ENCODE assay signal across 14 cellular contexts in the genomic region with DNA sequence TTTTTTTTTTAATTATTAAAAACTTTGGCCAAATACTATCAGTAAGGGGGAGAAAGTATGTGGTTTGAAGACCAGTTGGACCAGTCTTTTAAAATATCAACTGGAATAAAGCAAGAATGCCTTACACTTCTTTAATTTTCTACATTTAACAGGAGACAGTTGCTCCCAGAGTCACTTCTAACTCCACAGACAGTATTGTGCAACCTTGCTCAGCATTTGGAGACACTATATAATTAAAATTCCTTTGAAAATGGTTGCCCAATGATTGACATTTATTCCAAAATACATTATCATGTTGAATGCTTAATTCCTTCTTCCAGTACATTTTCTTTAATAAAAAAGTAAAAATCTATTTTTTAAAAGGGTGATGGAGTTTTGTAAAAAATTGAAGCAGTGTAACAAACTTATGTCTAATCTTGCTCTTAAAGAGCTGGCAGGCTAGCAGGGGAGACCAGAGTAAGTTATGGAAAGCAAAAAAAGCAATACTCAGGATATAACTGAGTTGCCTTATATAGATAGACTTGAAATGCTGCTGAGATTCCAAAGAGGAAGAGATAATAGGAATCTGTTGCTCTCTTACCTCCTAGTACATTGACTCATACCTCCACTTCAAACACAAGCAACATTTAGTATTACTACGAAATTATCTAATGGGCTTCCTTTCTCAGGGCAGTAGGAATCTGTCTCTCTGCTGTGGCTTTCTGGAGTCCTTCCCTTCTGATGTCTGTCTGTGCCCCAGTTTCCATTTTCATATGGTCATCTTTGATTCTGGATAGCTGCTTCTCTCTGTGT.
DNase-seq lines count a peak whose midpoint lies in the region; ATAC-seq and TF ChIP-seq lines count a peak whose summit lies in the region.
"Had no signal": no experiment of that assay in that cellular context is flagged by ENCODE, and none has a peak within 500 bp of the region (broad histone marks: within the 10 kb centered on the region; RNA-seq: fewer than 3 reads in every experiment).

No MANE protein-coding gene starts in this region.

- H3K4me1 Mint-ChIP-seq in MCF 10A (ENCODE audit: insufficient read depth, unreplicated experiment) (peaks cover 16% of the 10 kb centered on the region), mesothelial cell of epicardium (peaks cover 75% of the 10 kb centered on the region), H9 (peaks cover 6 to 9% of the 10 kb centered on the region in 2 experiments; a peak in 3 of 4 replicates)

- H2BK15ac ChIP-seq in H9 (ENCODE audit: low read depth, low read length) = no peak overlapping the region

- H3K36me3 Mint-ChIP-seq in MCF 10A (ENCODE audit: insufficient read depth, unreplicated experiment) (no peaks in the 10 kb centered on the region), mesothelial cell of epicardium (no peaks in the 10 kb centered on the region), H9 (ENCODE audit: insufficient read depth in 1 of 3, low read depth in 3 of 3) (no peaks in the 10 kb centered on the region)

- H3K4me2 ChIP-seq in H9 (ENCODE audit: insufficient read depth, insufficient read length, low read length) = no peak overlapping the region

- no TSS peak for BruUV-seq in MCF 10A (replicated peaks; lab: Mats Ljungman, UMichigan)

- TF ChIP-seq CTCF in MCF 10A (IDR thresholded peaks at IDR 0.05; ENCODE audit: unreplicated experiment) (no peak), breast epithelium (IDR thresholded peaks at IDR 0.05) (no peak), fibroblast of the aortic adventitia (IDR thresholded peaks at IDR 0.05; ENCODE audit: insufficient read depth, low read length) (no peak), mesothelial cell of epicardium (IDR thresholded peaks at IDR 0.05; ENCODE audit: unreplicated experiment) (no peak), upper lobe of right lung (IDR thresholded peaks at IDR 0.05) (no peak), H9 (conservative IDR thresholded peaks at IDR 0.05) (no peak)

- no peak overlapping the region for H3K18ac ChIP-seq in H9 (ENCODE audit: insufficient read length, low read depth, low read length)

- no peak overlapping the region for H3T11ph ChIP-seq in H9 (ENCODE audit: low read length)

- H4K20me1 ChIP-seq in H9 (ENCODE audit: control insufficient read depth, insufficient read depth, insufficient read length) = no peaks in the 10 kb centered on the region

- no peak overlapping the region for H3K4ac ChIP-seq in H9 (ENCODE audit: low read depth, low read length)

- H3K4me3 Mint-ChIP-seq in MCF 10A (ENCODE audit: unreplicated experiment) (no peak overlapping the region), mesothelial cell of epicardium (no peak overlapping the region), H9 (no peak overlapping the region)
- H3K4me3 Mint-ChIP-seq: endodermal cell, nephron progenitor cell had no signal

- no peaks in the 10 kb centered on the region for H3K9me3 Mint-ChIP-seq in MCF 10A (ENCODE audit: unreplicated experiment)
- H3K9me3 Mint-ChIP-seq in mesothelial cell of epicardium = no peaks in the 10 kb centered on the region
- no peaks in the 10 kb centered on the region for H3K9me3 Mint-ChIP-seq in H9
- H3K9me3 Mint-ChIP-seq: endodermal cell, nephron progenitor cell had no signal

- no peaks in the 10 kb centered on the region for H3K79me2 ChIP-seq in H9 (ENCODE audit: insufficient read depth, low read length)

- H3K56ac ChIP-seq in H9 (ENCODE audit: insufficient read length, low read depth, low read length) = no peak overlapping the region

- no peak overlapping the region for H3K27ac Mint-ChIP-seq in MCF 10A (ENCODE audit: low read depth, unreplicated experiment)
- H3K27ac Mint-ChIP-seq in mesothelial cell of epicardium = peak overlapping the region; percentile 91
- no peak overlapping the region for H3K27ac Mint-ChIP-seq in H9

- DNase-seq in MCF 10A (ENCODE audit: unreplicated experiment) (peak; percentile 41), breast epithelium (ENCODE audit: low spot score in 2 of 2) (no peak), fibroblast of the aortic adventitia (ENCODE audit: low read depth) (peak; percentile 32), mesothelial cell of epicardium (ENCODE audit: low spot score in 2 of 2, unreplicated experiment in 2 of 2) (no peak), upper lobe of right lung (no peak), H9 (no peak), NCI-H510A (lab: John Stamatoyannopoulos, UW) (no peak), pons (ENCODE audit: low spot score) (no peak)
- DNase-seq: COR-L47; endodermal cell; NCI-H187; nephron progenitor cell; stimulated activated CD4-positive, alpha-beta T cell treated with anti-CD3 and anti-CD28 coated beads, Interleukin-12 subunit alpha, Interleukin-12 subunit beta, amount 100 ng/mL, for 4 hours had no signal

- H3K27me3 ChIP-seq in breast epithelium = no peaks in the 10 kb centered on the region
- H3K27me3 ChIP-seq in upper lobe of right lung = no peaks in the 10 kb centered on the region
- H3K27me3 ChIP-seq in H9 (ENCODE audit: insufficient read depth, low read length) = no peaks in the 10 kb centered on the region

- POLR2A ChIA-PET in MCF 10A (lab: Yijun Ruan, JAX) = interaction anchor here (0.6 to 1.1 kb wide), 4 partner anchors 8 to 150 kb away, joined by 3 to 4 read pairs (median 3); no protein-coding TSS in a partner anchor

- no peak overlapping the region for H2AFZ ChIP-seq in H9 (ENCODE audit: low read length)

- H3K4me1 ChIP-seq in breast epithelium (no peaks in the 10 kb centered on the region), upper lobe of right lung (peaks cover 24% of the 10 kb centered on the region), H9 (ENCODE audit: insufficient read depth, low read length) (0 out of 2 replicates have a peak, but pooled peaks cover 3% of the 10 kb centered on the region)

- no peaks in the 10 kb centered on the region for H3K36me3 ChIP-seq in breast epithelium
- no peaks in the 10 kb centered on the region for H3K36me3 ChIP-seq in upper lobe of right lung

- ATAC-seq in upper lobe of right lung = no peak
- ATAC-seq: left colon had no signal

- no peak overlapping the region for H2BK12ac ChIP-seq in H9 (ENCODE audit: insufficient read length, low read depth, low read length)

- no peak overlapping the region for H4K5ac ChIP-seq in H9 (ENCODE audit: insufficient read length, low read depth, low read length)

- H3K4me3 ChIP-seq in breast epithelium = no peak overlapping the region
- no peak overlapping the region for H3K4me3 ChIP-seq in fibroblast of the aortic adventitia (ENCODE audit: low read depth, low read length)
- no peak overlapping the region for H3K4me3 ChIP-seq in upper lobe of right lung

- intact Hi-C loops in MCF 10A (cut with micrococcal nuclease) = no loop called here
- intact Hi-C loops in breast epithelium (cut with DNase I; ENCODE audit: low total_unique reads) = no loop called here
- intact Hi-C loops in upper lobe of right lung (cut with DNase I) = no loop called here

- H4K91ac ChIP-seq in H9 (ENCODE audit: insufficient read length, low read depth, low read length) = no peak overlapping the region

- H3K27ac ChIP-seq in breast epithelium (peak overlapping the region in 1 of 2 donors; percentile 67), upper lobe of right lung (peak overlapping the region; percentile 2), H9 (ENCODE audit: insufficient read length, low read depth, low read length) (no peak overlapping the region)

- H3K14ac ChIP-seq in H9 (ENCODE audit: insufficient read depth, low read length) = no peak overlapping the region

- no peak overlapping the region for H2BK5ac ChIP-seq in H9 (ENCODE audit: insufficient read length, low read length)

- H2BK20ac ChIP-seq in H9 (ENCODE audit: low read depth, low read length, poor library complexity, severe bottlenecking) = no peak overlapping the region

- H2AK5ac ChIP-seq in H9 (ENCODE audit: insufficient read length, low read length) = no peak overlapping the region

- H3K23me2 ChIP-seq in H9 (ENCODE audit: insufficient read length, low read depth, low read length, poor library complexity, severe bottlenecking) = no peaks in the 10 kb centered on the region

- no peaks in the 10 kb centered on the region for H3K79me1 ChIP-seq in H9 (ENCODE audit: insufficient read depth, low read depth, low read length, poor library complexity, severe bottlenecking)

- H3K27me3 Mint-ChIP-seq in MCF 10A (ENCODE audit: insufficient read depth, unreplicated experiment) = no peaks in the 10 kb centered on the region
- no peaks in the 10 kb centered on the region for H3K27me3 Mint-ChIP-seq in mesothelial cell of epicardium (ENCODE audit: low read depth)
- H3K27me3 Mint-ChIP-seq in H9 (ENCODE audit: low read depth) = no peaks in the 10 kb centered on the region

- no peak for TF ChIP-seq POLR2A in breast epithelium (IDR thresholded peaks at IDR 0.05)

- H3K23ac ChIP-seq in H9 (ENCODE audit: insufficient read length, low read depth, low read length) = no peak overlapping the region

- WGBS in H9 (ENCODE audit: extremely low coverage, insufficient read length, low lambda C conversion rate) = no CpG with 5 or more reads among the region's 1 CpG

- CTCF ChIA-PET in MCF 10A (lab: Yijun Ruan, JAX) = interaction anchor here (0.7 to 1.7 kb wide), 4 partner anchors 8 to 376 kb away, joined by 3 to 9 read pairs (median 4); no protein-coding TSS in a partner anchor

- no peak overlapping the region for H2BK120ac ChIP-seq in H9 (ENCODE audit: low read depth, low read length, poor library complexity, severe bottlenecking)

- no peaks in the 10 kb centered on the region for H3K9me3 ChIP-seq in breast epithelium
- no peaks in the 10 kb centered on the region for H3K9me3 ChIP-seq in upper lobe of right lung
- no peaks in the 10 kb centered on the region for H3K9me3 ChIP-seq in H9 (ENCODE audit: control insufficient read depth, low read depth, low read length)

- no peak overlapping the region for H4K8ac ChIP-seq in H9 (replicated peaks; ENCODE audit: insufficient read length, low read depth, low read length)

- no peak overlapping the region for H3K9ac ChIP-seq in H9 (ENCODE audit: extremely low read depth, insufficient read length, low read length)

Comparison
In these comparisons a context has a peak if more than half of its experiments do, and no peak if none do; other contexts are left out.
1. DNase-seq: peak in MCF 10A (single experiment) and fibroblast of the aortic adventitia (single experiment); none in breast epithelium (0 of 2), mesothelial cell of epicardium (0 of 2), upper lobe of right lung (single experiment), H9 (single experiment), NCI-H510A (single experiment) and pons (single experiment).